In the genomic region with DNA sequence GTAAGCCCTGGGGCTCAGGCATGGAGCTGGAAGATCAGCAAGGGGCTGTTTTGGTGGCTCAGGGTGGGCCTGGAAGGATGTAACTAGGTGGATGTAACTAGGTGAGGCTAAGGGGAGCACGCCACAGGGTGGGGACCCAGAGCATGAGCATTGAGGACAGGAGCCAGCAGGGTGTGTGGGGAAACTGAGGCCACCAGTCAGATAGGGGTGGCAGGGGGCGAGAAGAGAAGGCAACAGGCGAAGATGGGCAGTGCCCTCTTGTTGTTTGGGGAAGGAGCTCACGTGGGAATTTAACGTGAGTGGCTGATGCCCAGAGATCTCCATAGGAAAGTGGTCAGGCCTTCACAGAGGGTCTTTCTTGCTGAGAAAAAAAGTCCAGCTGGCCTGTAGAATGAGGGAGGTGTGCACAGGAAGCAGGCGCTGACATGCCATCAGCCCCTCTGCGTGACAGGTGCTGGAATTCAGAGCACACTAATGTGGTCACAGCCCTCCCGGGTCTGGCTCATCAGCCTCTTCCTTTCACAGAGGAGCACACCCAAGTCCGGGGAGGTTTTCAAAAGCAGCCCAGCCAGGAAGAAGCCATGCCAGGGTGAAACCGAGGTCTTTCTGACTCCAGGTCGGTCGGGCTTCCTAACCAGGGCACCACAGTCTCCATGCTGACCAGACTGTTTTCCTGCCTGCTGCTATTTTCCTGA, we compare ENCODE assay signal across 33 cellular contexts. TPM values are rescaled to one million over a fixed set of nuclear protein-coding genes. Genes with fewer than 3 reads are reported as not detected.
"Had no signal": no experiment of that assay in that cellular context is flagged by ENCODE, and none has a peak within 500 bp of the region (broad histone marks: within the 10 kb centered on the region; RNA-seq: fewer than 3 reads in every experiment).

No MANE protein-coding gene starts in this region.

- H3K9me3 Mint-ChIP-seq: central memory CD8-positive, alpha-beta T cell; dendritic cell treated with granulocyte-macrophage colony-stimulating factor and Interleukin-4, amounts not matched to agents 40 ng/mL and 50 ng/mL, for 4 days had no signal

- H3K4me3 ChIP-seq: left lung, lower lobe of right lung, mucosa of descending colon, right atrium auricular region, smooth muscle cell, suprapubic skin, tibial artery had no signal

- H3K9ac ChIP-seq: parathyroid adenoma had no signal

- H3K36me3 ChIP-seq: left lung, lower lobe of right lung, right atrium auricular region, suprapubic skin, tibial artery, WERI-Rb-1 had no signal

- H3K4me1 ChIP-seq: left lung, lower lobe of right lung, parathyroid adenoma, right atrium auricular region, suprapubic skin, tibial artery had no signal

- H2AFZ ChIP-seq: parathyroid adenoma had no signal

- H3K4me1 Mint-ChIP-seq: central memory CD8-positive, alpha-beta T cell; stimulated activated memory B cell treated with anti-CD40 and anti-IgM and Interleukin-4, amounts not matched to agents 10 μg/mL and 1 μg/mL and 100 μg/mL, for 72 hours had no signal

- FAIRE-seq: bronchial epithelial cell, islet of Langerhans had no signal

- DNase-seq: activated CD4-positive, alpha-beta T cell treated with anti-CD3 and anti-CD28 coated beads for 48 hours; activated CD4-positive, alpha-beta T cell treated with anti-CD3 and anti-CD28 coated beads, Interleukin-2, amount 50 U/mL, for 48 hours; activated CD8-positive, alpha-beta memory T cell treated with anti-CD3 and anti-CD28 coated beads for 24 hours; activated effector memory CD4-positive, alpha-beta T cell treated with Interleukin-2 at 50 U/mL for 16 hours; activated naive CD4-positive, alpha-beta T cell treated with Interleukin-2 at 50 U/mL for 16 hours; anterior cingulate cortex; endodermal cell; foreskin fibroblast; glutamatergic neuron; left lung; lower lobe of right lung; mucosa of descending colon; nephron progenitor cell; nucleus accumbens; stimulated activated CD4-positive, alpha-beta T cell treated with anti-CD3 and anti-CD28 coated beads, Interleukin-1b, Interleukin-23, amount 100 ng/mL, for 48 hours; stimulated activated CD4-positive, alpha-beta T cell treated with anti-CD3 and anti-CD28 coated beads, Interleukin-4, amount 100 ng/mL, for 4 hours; stimulated activated CD8-positive, alpha-beta memory T cell treated with anti-CD3 and anti-CD28 coated beads, Interleukin-4, amount 100 ng/mL, for 48 hours; T1000; tibial artery; WERI-Rb-1 had no signal

- H3K79me2 ChIP-seq: parathyroid adenoma had no signal

- H3K36me3 Mint-ChIP-seq: activated naive CD8-positive, alpha-beta T cell; stimulated activated memory B cell treated with anti-CD40 and anti-IgM and Interleukin-4, amounts not matched to agents 10 μg/mL and 1 μg/mL and 100 μg/mL, for 72 hours had no signal

- H3K9me3 ChIP-seq: left lung, lower lobe of right lung, mucosa of descending colon, right atrium auricular region, suprapubic skin had no signal

- ATAC-seq: activated CD4-positive, CD25-positive, alpha-beta regulatory T cell treated with anti-CD3 and anti-CD28 coated beads, Interleukin-2, amount 50 U/mL, for 24 hours; esophagus mucosa; left lung; lower lobe of right lung; mucosa of descending colon; stimulated activated memory B cell treated with anti-CD40 and anti-IgM and Interleukin-4, amounts not matched to agents 10 μg/mL and 1 μg/mL and 100 μg/mL, for 72 hours had no signal

- H3K27ac Mint-ChIP-seq: activated naive CD8-positive, alpha-beta T cell; dendritic cell treated with granulocyte-macrophage colony-stimulating factor and Interleukin-4, amounts not matched to agents 40 ng/mL and 50 ng/mL, for 4 days; endodermal cell; nephron progenitor cell; stimulated activated memory B cell treated with anti-CD40 and anti-IgM and Interleukin-4, amounts not matched to agents 10 μg/mL and 1 μg/mL and 100 μg/mL, for 72 hours had no signal

- H3K4me3 Mint-ChIP-seq: activated naive CD8-positive, alpha-beta T cell; central memory CD8-positive, alpha-beta T cell; dendritic cell treated with granulocyte-macrophage colony-stimulating factor and Interleukin-4, amounts not matched to agents 40 ng/mL and 50 ng/mL, for 4 days; endodermal cell; nephron progenitor cell; stimulated activated memory B cell treated with anti-CD40 and anti-IgM and Interleukin-4, amounts not matched to agents 10 μg/mL and 1 μg/mL and 100 μg/mL, for 72 hours had no signal

- H3K4me2 ChIP-seq: smooth muscle cell had no signal

- H3K27ac ChIP-seq: left lung, lower lobe of right lung, parathyroid adenoma, right atrium auricular region, suprapubic skin, tibial artery, WERI-Rb-1 had no signal

RNA-seq across cellular contexts. Expression of gene PAX6, which starts 54.6 kb away (rescaled TPM):
- total RNA-seq: bronchial epithelial cell, esophagus mucosa, left lung, lower lobe of right lung, right atrium auricular region, smooth muscle cell, ureter had no signal
- polyA plus RNA-seq: smooth muscle cell had no signal
